In the genomic region with DNA sequence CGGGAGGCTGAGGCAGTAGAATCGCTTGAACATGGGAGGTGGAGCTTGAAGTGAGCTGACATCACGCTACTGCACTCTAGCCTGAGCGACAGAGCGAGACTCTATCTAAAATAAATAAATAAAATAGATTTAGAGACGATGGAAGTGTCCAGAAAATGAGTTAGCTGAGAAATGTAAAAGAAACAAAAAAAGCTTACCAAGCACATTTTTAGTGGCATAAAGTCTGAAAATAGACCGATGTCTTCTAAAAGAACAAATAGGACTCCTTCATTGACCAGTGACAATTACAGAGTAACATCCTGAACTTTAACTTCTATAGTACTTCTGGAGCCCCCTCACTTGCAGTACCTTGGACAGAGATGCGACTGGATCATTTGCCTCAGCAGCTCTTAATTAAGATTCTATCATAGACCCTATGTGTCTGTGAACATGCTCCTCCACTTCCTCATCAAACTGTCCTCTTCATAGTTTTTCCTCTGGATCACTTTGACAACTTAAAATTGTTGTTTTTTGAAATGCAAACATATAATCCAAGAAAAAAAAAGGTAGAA, we compare ENCODE assay signal across 2 cellular contexts.
A peak's percentile ranks its signal among the peaks of the same experiment; 100 is the strongest.
TF ChIP-seq lines count a peak whose summit lies in the region.

No MANE protein-coding gene starts in this region.

TF ChIP-seq in HepG2, 621 proteins besides CTCF, POLR2A, EP300 and RAD21:
- no peak for TF ChIP-seq HMGA1 (CRISPR knock-in tag; conservative IDR thresholded peaks at IDR 0.05)
- TF ChIP-seq, protein P1, sequence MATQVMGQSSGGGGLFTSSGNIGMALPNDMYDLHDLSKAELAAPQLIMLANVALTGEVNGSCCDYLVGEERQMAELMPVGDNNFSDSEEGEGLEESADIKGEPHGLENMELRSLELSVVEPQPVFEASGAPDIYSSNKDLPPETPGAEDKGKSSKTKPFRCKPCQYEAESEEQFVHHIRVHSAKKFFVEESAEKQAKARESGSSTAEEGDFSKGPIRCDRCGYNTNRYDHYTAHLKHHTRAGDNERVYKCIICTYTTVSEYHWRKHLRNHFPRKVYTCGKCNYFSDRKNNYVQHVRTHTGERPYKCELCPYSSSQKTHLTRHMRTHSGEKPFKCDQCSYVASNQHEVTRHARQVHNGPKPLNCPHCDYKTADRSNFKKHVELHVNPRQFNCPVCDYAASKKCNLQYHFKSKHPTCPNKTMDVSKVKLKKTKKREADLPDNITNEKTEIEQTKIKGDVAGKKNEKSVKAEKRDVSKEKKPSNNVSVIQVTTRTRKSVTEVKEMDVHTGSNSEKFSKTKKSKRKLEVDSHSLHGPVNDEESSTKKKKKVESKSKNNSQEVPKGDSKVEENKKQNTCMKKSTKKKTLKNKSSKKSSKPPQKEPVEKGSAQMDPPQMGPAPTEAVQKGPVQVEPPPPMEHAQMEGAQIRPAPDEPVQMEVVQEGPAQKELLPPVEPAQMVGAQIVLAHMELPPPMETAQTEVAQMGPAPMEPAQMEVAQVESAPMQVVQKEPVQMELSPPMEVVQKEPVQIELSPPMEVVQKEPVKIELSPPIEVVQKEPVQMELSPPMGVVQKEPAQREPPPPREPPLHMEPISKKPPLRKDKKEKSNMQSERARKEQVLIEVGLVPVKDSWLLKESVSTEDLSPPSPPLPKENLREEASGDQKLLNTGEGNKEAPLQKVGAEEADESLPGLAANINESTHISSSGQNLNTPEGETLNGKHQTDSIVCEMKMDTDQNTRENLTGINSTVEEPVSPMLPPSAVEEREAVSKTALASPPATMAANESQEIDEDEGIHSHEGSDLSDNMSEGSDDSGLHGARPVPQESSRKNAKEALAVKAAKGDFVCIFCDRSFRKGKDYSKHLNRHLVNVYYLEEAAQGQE (IDR thresholded peaks at IDR 0.05; ENCODE audit: borderline replicate concordance in 1 of 2, low read depth in 1 of 2, low read length in 2 of 2), result peak; percentile 6 to 89
- peak; percentile 86 to 90 for TF ChIP-seq MAFK (conservative IDR thresholded peaks at IDR 0.05 in 1 of 2, IDR thresholded peaks at IDR 0.05 in 1 of 2; ENCODE audit: low read length in 2 of 2)
- peak; percentile 83 for TF ChIP-seq MAFF (IDR thresholded peaks at IDR 0.05; ENCODE audit: low read depth, low read length)

TF ChIP-seq in SK-N-SH, 30 proteins besides CTCF, POLR2A, EP300 and RAD21:
- TF ChIP-seq, protein P1 (IDR thresholded peaks at IDR 0.05; ENCODE audit: low read depth, low read length), result peak; percentile 93
- TF ChIP-seq, protein P2, sequence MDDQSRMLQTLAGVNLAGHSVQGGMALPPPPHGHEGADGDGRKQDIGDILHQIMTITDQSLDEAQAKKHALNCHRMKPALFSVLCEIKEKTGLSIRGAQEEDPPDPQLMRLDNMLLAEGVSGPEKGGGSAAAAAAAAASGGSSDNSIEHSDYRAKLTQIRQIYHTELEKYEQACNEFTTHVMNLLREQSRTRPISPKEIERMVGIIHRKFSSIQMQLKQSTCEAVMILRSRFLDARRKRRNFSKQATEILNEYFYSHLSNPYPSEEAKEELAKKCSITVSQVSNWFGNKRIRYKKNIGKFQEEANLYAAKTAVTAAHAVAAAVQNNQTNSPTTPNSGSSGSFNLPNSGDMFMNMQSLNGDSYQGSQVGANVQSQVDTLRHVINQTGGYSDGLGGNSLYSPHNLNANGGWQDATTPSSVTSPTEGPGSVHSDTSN (IDR thresholded peaks at IDR 0.05), result no peak
